In genomic region chr20:53323460-53323859, GRCh38 we compare ENCODE assay signal across 1 cellular context.
TF ChIP-seq lines count a peak whose summit lies in the region.

No MANE protein-coding gene starts in this region.

TF ChIP-seq in K562, 482 proteins besides CTCF, POLR2A, EP300 and RAD21 (continued from another document):
- TF ChIP-seq ZNF24 (IDR thresholded peaks at IDR 0.05) (peak; percentile 7; the same call in 1 of the 2 replicates), NFE2 (IDR thresholded peaks at IDR 0.05; ENCODE audit: low read depth) (peak; percentile 69)
TF ChIP-seq in K562: peak in this region for 11; not testable (repeated sequence) for 471.
